15 cellular contexts compared by ENCODE assay signal in genomic region chr13:97280478-97280877, GRCh38. TPM values are rescaled to one million over a fixed set of nuclear protein-coding genes. Genes with fewer than 3 reads are reported as not detected.
DNase-seq lines count a peak whose midpoint lies in the region; ATAC-seq and TF ChIP-seq lines count a peak whose summit lies in the region.
"Had no signal": no experiment of that assay in that cellular context is flagged by ENCODE, and none has a peak within 500 bp of the region (broad histone marks: within the 10 kb centered on the region; RNA-seq: fewer than 3 reads in every experiment).

No MANE protein-coding gene starts in this region.

- peak overlapping the region; percentile 51 for H3K4me2 ChIP-seq in HCT116 (ENCODE audit: low read length)
- H3K4me2 ChIP-seq in hepatocyte: peak overlapping the region; percentile 41
- peak overlapping the region; percentile 22 for H3K4me2 ChIP-seq in smooth muscle cell

- H3K27me3 ChIP-seq in HCT116 (ENCODE audit: insufficient read depth, low read length) (no peaks in the 10 kb centered on the region), hepatocyte (no peaks in the 10 kb centered on the region), smooth muscle cell (ENCODE audit: low read depth) (no peaks in the 10 kb centered on the region), tibial nerve (no peaks in the 10 kb centered on the region), H7 (ENCODE audit: control insufficient read depth, insufficient read depth, low read length) (no peaks in the 10 kb centered on the region)
- H3K27me3 ChIP-seq: spleen had no signal

- no TSS peak for BruUV-seq in HCT116 (replicated peaks; lab: Mats Ljungman, UMichigan)

- peak; percentile 37 for ATAC-seq in HCT116
- no peak for ATAC-seq in activated B cell treated with CpG ODN at 0.5 μM for 24 hours (ENCODE audit: low read depth)
- no peak for ATAC-seq in HG03280 (IDR thresholded peaks at IDR 0.05; ENCODE audit: unreplicated experiment)
- ATAC-seq in HG02852 (IDR thresholded peaks at IDR 0.05; ENCODE audit: unreplicated experiment): no peak
- ATAC-seq: stimulated activated naive CD8-positive, alpha-beta T cell treated with anti-CD3 and anti-CD28 coated beads, Interleukin-15, amount 100 ng/mL, for 72 hours had no signal

- H3K4me1 ChIP-seq in HCT116 (ENCODE audit: control insufficient read depth in 1 of 2, insufficient read depth in 2 of 2, low read length in 2 of 2) (peaks cover 79 to 83% of the 10 kb centered on the region in 2 experiments), hepatocyte (ENCODE audit: insufficient read depth) (peaks cover 42% of the 10 kb centered on the region), smooth muscle cell (ENCODE audit: low read depth) (no peaks in the 10 kb centered on the region), tibial nerve (peaks cover 0 to 99% (median 55%) of the 10 kb centered on the region in 4 donors)

- H3K9me3 ChIP-seq in HCT116 (ENCODE audit: control insufficient read depth in 1 of 2, insufficient read depth in 1 of 2, low read depth in 1 of 2, low read length in 2 of 2) (no peaks in the 10 kb centered on the region), hepatocyte (ENCODE audit: low read depth) (no peaks in the 10 kb centered on the region), smooth muscle cell (replicated peaks; ENCODE audit: low read depth) (no peaks in the 10 kb centered on the region), tibial nerve (no peaks in the 10 kb centered on the region)
- H3K9me3 ChIP-seq: left ventricle myocardium inferior, spleen had no signal

- H2AFZ ChIP-seq in HCT116 (ENCODE audit: low read depth, low read length, poor library complexity, severe bottlenecking) (no peak overlapping the region), hepatocyte (no peak overlapping the region), smooth muscle cell (ENCODE audit: low read depth) (no peak overlapping the region)

- peaks cover 7% of the 10 kb centered on the region for H3F3A ChIP-seq in smooth muscle cell (ENCODE audit: low read depth)

- no peak for TF ChIP-seq EP300 in tibial nerve (IDR thresholded peaks at IDR 0.05)

- RAD21 ChIA-PET in HCT116 (lab: Charles Lee; ENCODE audit: low non-redundant PET in 1 of 2, low total read pairs in 2 of 2, uncharacterized antibody in 2 of 2, unreplicated experiment in 2 of 2): no interaction called here

- TF ChIP-seq RAD21 in HCT116 (IDR thresholded peaks at IDR 0.05; ENCODE audit: low read depth): no peak

- POLR2A ChIA-PET in HCT116 (lab: Charles Lee) (interaction anchor here (1.2 kb wide), 1 partner anchor 22 kb away, joined by 3 read pairs; no protein-coding TSS in a partner anchor), activated B cell treated with CpG ODN at 0.5 μM for 24 hours (lab: Charles Lee) (no interaction called here)

- peaks cover 0 to 8% of the 10 kb centered on the region in 2 experiments; a peak in 2 of 4 replicates for H3K36me3 ChIP-seq in HCT116 (ENCODE audit: control insufficient read depth in 1 of 2, insufficient read depth in 2 of 2, low read length in 2 of 2)
- H3K36me3 ChIP-seq in hepatocyte (replicated peaks; ENCODE audit: insufficient read depth, low read depth): no peaks in the 10 kb centered on the region
- no peaks in the 10 kb centered on the region for H3K36me3 ChIP-seq in smooth muscle cell (ENCODE audit: low read depth)
- peaks cover 0 to 12% (median 0%) of the 10 kb centered on the region in 3 donors for H3K36me3 ChIP-seq in tibial nerve
- H3K36me3 ChIP-seq in H7 (replicated peaks; ENCODE audit: control insufficient read depth, insufficient read depth, low read length): no peaks in the 10 kb centered on the region

- H3K9me3 Mint-ChIP-seq in activated B cell treated with CpG ODN at 0.5 μM for 24 hours: peaks cover 7% of the 10 kb centered on the region
- H3K9me3 Mint-ChIP-seq: stimulated activated naive CD8-positive, alpha-beta T cell treated with anti-CD3 and anti-CD28 coated beads, Interleukin-15, amount 100 ng/mL, for 72 hours had no signal

- H3K4me3 ChIP-seq in HCT116 (replicated peaks in 1 of 2; ENCODE audit: low read depth in 1 of 2, low read length in 2 of 2): no peak overlapping the region
- H3K4me3 ChIP-seq in hepatocyte: no peak overlapping the region
- H3K4me3 ChIP-seq in smooth muscle cell: no peak overlapping the region
- no peak overlapping the region for H3K4me3 ChIP-seq in tibial nerve
- no peak overlapping the region for H3K4me3 ChIP-seq in H7 (ENCODE audit: insufficient read depth, low read depth, low read length)
- H3K4me3 ChIP-seq: left ventricle myocardium inferior, spleen had no signal

- H3K27ac ChIP-seq in HCT116 (ENCODE audit: low read depth, low read length) (peak overlapping the region; percentile 100), hepatocyte (peak overlapping the region; percentile 77), smooth muscle cell (ENCODE audit: low read depth) (peak overlapping the region; percentile 98), tibial nerve (peak overlapping the region in 2 of 4 donors; percentile 70 to 78)

- H3K4me3 Mint-ChIP-seq in activated B cell treated with CpG ODN at 0.5 μM for 24 hours: peak overlapping the region; percentile 13
- H3K4me3 Mint-ChIP-seq: stimulated activated naive CD8-positive, alpha-beta T cell treated with anti-CD3 and anti-CD28 coated beads, Interleukin-15, amount 100 ng/mL, for 72 hours had no signal

- no peaks in the 10 kb centered on the region for H3K27me3 Mint-ChIP-seq in activated B cell treated with CpG ODN at 0.5 μM for 24 hours
- H3K27me3 Mint-ChIP-seq: stimulated activated naive CD8-positive, alpha-beta T cell treated with anti-CD3 and anti-CD28 coated beads, Interleukin-15, amount 100 ng/mL, for 72 hours had no signal

- H3K9ac ChIP-seq in HCT116 (ENCODE audit: low read length) (peak overlapping the region; percentile 54; the same call in 1 of the 2 replicates), smooth muscle cell (ENCODE audit: low read depth) (no peak overlapping the region)

- CTCF ChIA-PET in HCT116 (lab: Charles Lee) (no interaction called here), activated B cell treated with CpG ODN at 0.5 μM for 24 hours (lab: Charles Lee) (no interaction called here)

- H3K27ac Mint-ChIP-seq in activated B cell treated with CpG ODN at 0.5 μM for 24 hours: no peak overlapping the region

- WGBS in hepatocyte (ENCODE audit: low lambda C conversion rate, missing lambda C conversion rate): 72% methylated on average over 4 of the region's 4 CpGs
- WGBS in smooth muscle cell (ENCODE audit: low lambda C conversion rate): 76% methylated on average over 4 of the region's 4 CpGs
- WGBS in tibial nerve, 2 donors: 49 to 54% methylated on average over 4 of the region's 4 CpGs

- DNase-seq in HCT116 (ENCODE audit: low read depth, low spot score) (no peak), activated B cell treated with CpG ODN at 0.5 μM for 24 hours (no peak), hepatocyte (ENCODE audit: low spot score) (no peak), smooth muscle cell (lab: John Stamatoyannopoulos, UW; ENCODE audit: unreplicated experiment) (no peak), tibial nerve (ENCODE audit: low spot score in 2 of 2) (no peak), H7 (no peak)
- DNase-seq: effector CD8-positive, alpha-beta T cell; GF-D8; left ventricle myocardium inferior; NCI-H82; spleen; stimulated activated naive CD8-positive, alpha-beta T cell treated with anti-CD3 and anti-CD28 coated beads, Interleukin-15, amount 100 ng/mL, for 72 hours; T-helper 9 cell had no signal

- H4K20me1 ChIP-seq in HCT116 (ENCODE audit: insufficient read depth) (no peaks in the 10 kb centered on the region), hepatocyte (ENCODE audit: insufficient read depth, poor library complexity, severe bottlenecking) (peaks cover 50% of the 10 kb centered on the region), smooth muscle cell (ENCODE audit: low read depth) (peaks cover 81% of the 10 kb centered on the region)

- H3K9me2 ChIP-seq in HCT116 (ENCODE audit: insufficient read depth): no peaks in the 10 kb centered on the region
- H3K9me2 ChIP-seq in hepatocyte (replicated peaks; ENCODE audit: insufficient read depth): no peaks in the 10 kb centered on the region

- H3K4me1 Mint-ChIP-seq in activated B cell treated with CpG ODN at 0.5 μM for 24 hours: peaks cover 61% of the 10 kb centered on the region

- intact Hi-C loops in HCT116 (cut with micrococcal nuclease) (no loop called here), activated B cell treated with CpG ODN at 0.5 μM for 24 hours (cut with micrococcal nuclease) (no loop called here)

- TF ChIP-seq CTCF in HCT116 (IDR thresholded peaks at IDR 0.05 in 2 of 3, conservative IDR thresholded peaks at IDR 0.05 in 1 of 3; ENCODE audit: borderline replicate concordance in 1 of 3, insufficient read depth in 1 of 3, low read depth in 2 of 3, low read length in 2 of 3) (no peak), activated B cell treated with CpG ODN at 0.5 μM for 24 hours (IDR thresholded peaks at IDR 0.05) (no peak), hepatocyte (IDR thresholded peaks at IDR 0.05; ENCODE audit: poor library complexity) (no peak), smooth muscle cell (IDR thresholded peaks at IDR 0.05; ENCODE audit: borderline replicate concordance, insufficient read depth, poor library complexity, severe bottlenecking) (no peak), tibial nerve (IDR thresholded peaks at IDR 0.05) (no peak)

- H3K36me3 Mint-ChIP-seq in activated B cell treated with CpG ODN at 0.5 μM for 24 hours (ENCODE audit: low read depth): peaks cover 51% of the 10 kb centered on the region

- TF ChIP-seq POLR2A in HCT116 (IDR thresholded peaks at IDR 0.05; ENCODE audit: borderline replicate concordance, extremely low read depth, insufficient read depth, insufficient read length): no peak
- no peak for TF ChIP-seq POLR2A in tibial nerve (IDR thresholded peaks at IDR 0.05)

- peaks cover 87% of the 10 kb centered on the region for H3K79me2 ChIP-seq in HCT116 (ENCODE audit: insufficient read depth, low read length)
- H3K79me2 ChIP-seq in hepatocyte: peaks cover 98% of the 10 kb centered on the region
- H3K79me2 ChIP-seq in smooth muscle cell (ENCODE audit: low read depth): peaks cover 88% of the 10 kb centered on the region

TF ChIP-seq in HCT116, 20 proteins besides CTCF, POLR2A, EP300 and RAD21:
- TF ChIP-seq FOSL1 (IDR thresholded peaks at IDR 0.05; ENCODE audit: low read depth): no peak
- TF ChIP-seq CBX3 (IDR thresholded peaks at IDR 0.05; ENCODE audit: low read depth): 0 out of 2 replicates have a peak, but pooled peaks have one; percentile 12

RNA-seq across cellular contexts. Expression of gene MBNL2, which starts 58.3 kb away (rescaled TPM):
- 73.9 TPM for total RNA-seq in HCT116 (2021; ENCODE audit: unreplicated experiment)
- 40.8 and 43.6 TPM in 2 replicates for polyA plus RNA-seq in HCT116 (2012)
- total RNA-seq in activated B cell treated with CpG ODN at 0.5 μM for 24 hours: 15.3 and 18.8 TPM in 2 replicates
- 96.8 and 97.9 TPM in 2 replicates for total RNA-seq in hepatocyte
- polyA plus RNA-seq in hepatocyte: 27.4 and 33.8 TPM in 2 replicates
- total RNA-seq in smooth muscle cell: 120 and 147 TPM in 2 replicates
- 33.7 and 34.9 TPM in 2 replicates for polyA plus RNA-seq in smooth muscle cell
- total RNA-seq in tibial nerve: 100 to 1,000 TPM in 2 of 4 donors, 10 to 100 TPM in 2; 87.9 to 126 (median 95.5) TPM
- 0.37 and 1.0 TPM in 2 replicates for total RNA-seq in H7 (2014; rRNA removed; shearing (Covaris generic))
